ENCODE assay signal across 8 cellular contexts in the genomic region with DNA sequence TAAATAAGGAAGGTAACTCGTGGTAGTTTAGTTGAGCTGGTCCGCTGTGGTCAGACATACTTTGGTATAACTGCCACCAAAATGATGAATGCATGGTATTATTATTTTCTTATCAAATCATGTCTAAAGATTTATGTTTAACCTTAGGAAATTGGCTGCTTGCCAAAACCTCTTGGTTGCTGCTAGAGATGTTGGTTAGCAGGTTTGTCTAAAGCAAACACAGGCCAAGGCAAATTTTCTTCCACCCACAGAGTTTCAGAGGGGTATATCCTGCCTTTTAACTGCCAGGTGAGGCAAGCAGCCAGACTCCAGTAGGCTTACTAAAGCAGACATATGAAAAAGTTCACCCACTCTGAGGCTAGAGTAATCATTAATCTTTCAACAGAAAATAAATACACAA.
A peak's percentile ranks its signal among the peaks of the same experiment; 100 is the strongest.
DNase-seq lines count a peak whose midpoint lies in the region; ATAC-seq and TF ChIP-seq lines count a peak whose summit lies in the region.

No MANE protein-coding gene starts in this region.

- no peaks in the 10 kb centered on the region for H3K4me1 ChIP-seq in vagina
- H3K4me1 ChIP-seq in gastroesophageal sphincter: peaks cover 0 to 7% (median 0%) of the 10 kb centered on the region in 3 donors

- H3K4me3 ChIP-seq in choroid plexus epithelial cell (ENCODE audit: low read depth, low read length) (no peak overlapping the region), vagina (no peak overlapping the region), gastroesophageal sphincter (no peak overlapping the region)

- no peak for TF ChIP-seq EP300 in gastroesophageal sphincter (IDR thresholded peaks at IDR 0.05)

- H3K27me3 ChIP-seq in vagina (no peaks in the 10 kb centered on the region), gastroesophageal sphincter (no peaks in the 10 kb centered on the region)

- DNase-seq in DMS53 treated with DMSO at 0.1 percent for 48 hours (lab: John Stamatoyannopoulos, UW; ENCODE audit: unreplicated experiment) (peak; percentile 94), NCI-H1436 (lab: John Stamatoyannopoulos, UW) (peak; percentile 28), choroid plexus epithelial cell (ENCODE audit: low read depth) (peak; percentile 52), OCI-M2 (lab: John Stamatoyannopoulos, UW; ENCODE audit: unreplicated experiment) (no peak), vagina (ENCODE audit: extremely low spot score in 2 of 2) (no peak)
- DNase-seq in effector CD8-positive, alpha-beta T cell (lab: John Stamatoyannopoulos, UW): no peak

- H3K27ac ChIP-seq in vagina: no peak overlapping the region
- H3K27ac ChIP-seq in gastroesophageal sphincter: no peak overlapping the region

- 47 to 48% methylated on average over 2 of the region's 2 CpGs for WGBS in gastroesophageal sphincter (ENCODE audit: low coverage in 1 of 2), 2 donors

- peak; percentile 82 for ATAC-seq in HG02623 (IDR thresholded peaks at IDR 0.05; ENCODE audit: unreplicated experiment)
- ATAC-seq in gastroesophageal sphincter: no peak

- no peak for TF ChIP-seq CTCF in choroid plexus epithelial cell (conservative IDR thresholded peaks at IDR 0.05; ENCODE audit: low read depth, low read length)
- no peak for TF ChIP-seq CTCF in vagina (IDR thresholded peaks at IDR 0.05)
- no peak for TF ChIP-seq CTCF in gastroesophageal sphincter (IDR thresholded peaks at IDR 0.05)

- H3K36me3 ChIP-seq in vagina: no peaks in the 10 kb centered on the region
- H3K36me3 ChIP-seq in gastroesophageal sphincter: no peaks in the 10 kb centered on the region

- H3K9me3 ChIP-seq in vagina: no peaks in the 10 kb centered on the region
- no peaks in the 10 kb centered on the region for H3K9me3 ChIP-seq in gastroesophageal sphincter

- TF ChIP-seq POLR2A in vagina (IDR thresholded peaks at IDR 0.05) (no peak), gastroesophageal sphincter (IDR thresholded peaks at IDR 0.05) (no peak)

- intact Hi-C loops in vagina (cut with DNase I): no loop called here

Comparison
In these comparisons a context has a peak if more than half of its experiments do, and no peak if none do; other contexts are left out.
1. DNase-seq: peak in DMS53 treated with DMSO at 0.1 percent for 48 hours (single experiment), NCI-H1436 (single experiment) and choroid plexus epithelial cell (single experiment); none in effector CD8-positive, alpha-beta T cell (single experiment), OCI-M2 (single experiment) and vagina (0 of 2).